Comparison of ENCODE assay signal across 1 cellular context in the genomic region with DNA sequence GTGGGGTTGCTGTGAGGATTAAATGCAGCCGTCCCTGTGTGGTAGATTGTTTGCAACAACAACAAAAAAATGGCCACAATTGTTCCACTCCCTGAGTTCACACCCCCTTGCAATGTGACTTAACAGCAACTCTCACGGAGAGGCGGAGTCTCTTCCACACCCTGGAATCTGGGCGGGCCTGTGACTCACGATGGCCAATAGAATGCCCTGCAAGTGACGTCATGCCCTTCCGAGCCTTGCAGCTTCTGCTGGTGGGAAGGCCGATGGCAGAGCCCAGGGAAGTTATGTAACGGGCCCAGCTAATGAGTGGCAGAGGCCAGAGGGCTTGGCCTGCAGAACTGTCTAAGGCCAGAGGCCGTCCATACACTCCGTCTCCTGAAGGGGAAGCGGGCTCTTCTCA.
TF ChIP-seq lines count a peak whose summit lies in the region.

No MANE protein-coding gene starts in this region.

TF ChIP-seq in HepG2, 621 proteins besides CTCF, POLR2A, EP300 and RAD21 (continued from another document and continues in another):
- no peak for TF ChIP-seq MAFF (IDR thresholded peaks at IDR 0.05; ENCODE audit: low read depth, low read length)
- TF ChIP-seq ZSCAN30 (CRISPR knock-in tag; IDR thresholded peaks at IDR 0.05), result no peak
- TF ChIP-seq PAX8 (CRISPR knock-in tag; IDR thresholded peaks at IDR 0.05; ENCODE audit: borderline replicate concordance), result no peak
- no peak; the same call in 1 of the 2 replicates for TF ChIP-seq ELF3 (CRISPR knock-in tag; IDR thresholded peaks at IDR 0.05)
- TF ChIP-seq HBP1 (CRISPR knock-in tag; IDR thresholded peaks at IDR 0.05; ENCODE audit: low read depth), result 0 out of 2 replicates have a peak, but pooled peaks have one; percentile 2
- TF ChIP-seq SYNCRIP (IDR thresholded peaks at IDR 0.05; ENCODE audit: insufficient read depth, low read depth, low read length), result no peak
- TF ChIP-seq ATF6 (CRISPR knock-in tag; conservative IDR thresholded peaks at IDR 0.05), result no peak
- peak; percentile 91 for TF ChIP-seq JUN (CRISPR knock-in tag; IDR thresholded peaks at IDR 0.05)
- no peak for TF ChIP-seq ZNF7 (CRISPR knock-in tag; IDR thresholded peaks at IDR 0.05)
- TF ChIP-seq KDM3A (CRISPR knock-in tag; IDR thresholded peaks at IDR 0.05; ENCODE audit: low read depth), result peak; percentile 76
- TF ChIP-seq ZNF609 (CRISPR knock-in tag; IDR thresholded peaks at IDR 0.05; ENCODE audit: borderline replicate concordance), result peak; percentile 69; the same call in 1 of the 2 replicates
- TF ChIP-seq ZNF513 (CRISPR knock-in tag; conservative IDR thresholded peaks at IDR 0.05), result no peak
- TF ChIP-seq U2AF1 (optimal IDR thresholded peaks at IDR 0.05; ENCODE audit: low read depth, low read length), result no peak
- no peak for TF ChIP-seq FOXO1 (CRISPR knock-in tag; IDR thresholded peaks at IDR 0.05)
- TF ChIP-seq MAF1 (CRISPR knock-in tag; IDR thresholded peaks at IDR 0.05; ENCODE audit: borderline replicate concordance), result no peak
- no peak for TF ChIP-seq CC2D1A (CRISPR knock-in tag; IDR thresholded peaks at IDR 0.05)
- no peak for TF ChIP-seq NFKB2 (CRISPR knock-in tag; IDR thresholded peaks at IDR 0.05; ENCODE audit: borderline replicate concordance)
- TF ChIP-seq TARDBP (CRISPR knock-in tag; IDR thresholded peaks at IDR 0.05), result no peak; the same call in 1 of the 2 replicates
- TF ChIP-seq RBM22 (optimal IDR thresholded peaks at IDR 0.05; ENCODE audit: low read length), result no peak
- TF ChIP-seq, protein P1, sequence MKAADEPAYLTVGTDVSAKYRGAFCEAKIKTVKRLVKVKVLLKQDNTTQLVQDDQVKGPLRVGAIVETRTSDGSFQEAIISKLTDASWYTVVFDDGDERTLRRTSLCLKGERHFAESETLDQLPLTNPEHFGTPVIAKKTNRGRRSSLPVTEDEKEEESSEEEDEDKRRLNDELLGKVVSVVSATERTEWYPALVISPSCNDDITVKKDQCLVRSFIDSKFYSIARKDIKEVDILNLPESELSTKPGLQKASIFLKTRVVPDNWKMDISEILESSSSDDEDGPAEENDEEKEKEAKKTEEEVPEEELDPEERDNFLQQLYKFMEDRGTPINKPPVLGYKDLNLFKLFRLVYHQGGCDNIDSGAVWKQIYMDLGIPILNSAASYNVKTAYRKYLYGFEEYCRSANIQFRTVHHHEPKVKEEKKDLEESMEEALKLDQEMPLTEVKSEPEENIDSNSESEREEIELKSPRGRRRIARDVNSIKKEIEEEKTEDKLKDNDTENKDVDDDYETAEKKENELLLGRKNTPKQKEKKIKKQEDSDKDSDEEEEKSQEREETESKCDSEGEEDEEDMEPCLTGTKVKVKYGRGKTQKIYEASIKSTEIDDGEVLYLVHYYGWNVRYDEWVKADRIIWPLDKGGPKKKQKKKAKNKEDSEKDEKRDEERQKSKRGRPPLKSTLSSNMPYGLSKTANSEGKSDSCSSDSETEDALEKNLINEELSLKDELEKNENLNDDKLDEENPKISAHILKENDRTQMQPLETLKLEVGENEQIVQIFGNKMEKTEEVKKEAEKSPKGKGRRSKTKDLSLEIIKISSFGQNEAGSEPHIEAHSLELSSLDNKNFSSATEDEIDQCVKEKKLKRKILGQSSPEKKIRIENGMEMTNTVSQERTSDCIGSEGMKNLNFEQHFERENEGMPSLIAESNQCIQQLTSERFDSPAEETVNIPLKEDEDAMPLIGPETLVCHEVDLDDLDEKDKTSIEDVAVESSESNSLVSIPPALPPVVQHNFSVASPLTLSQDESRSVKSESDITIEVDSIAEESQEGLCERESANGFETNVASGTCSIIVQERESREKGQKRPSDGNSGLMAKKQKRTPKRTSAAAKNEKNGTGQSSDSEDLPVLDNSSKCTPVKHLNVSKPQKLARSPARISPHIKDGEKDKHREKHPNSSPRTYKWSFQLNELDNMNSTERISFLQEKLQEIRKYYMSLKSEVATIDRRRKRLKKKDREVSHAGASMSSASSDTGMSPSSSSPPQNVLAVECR (CRISPR knock-in tag; IDR thresholded peaks at IDR 0.05; ENCODE audit: borderline replicate concordance), result no peak; the same call in 1 of the 2 replicates
- no peak for TF ChIP-seq BORCS8-MEF2B (CRISPR knock-in tag; IDR thresholded peaks at IDR 0.05)
- no peak for TF ChIP-seq MTF1 (CRISPR knock-in tag; IDR thresholded peaks at IDR 0.05)
- TF ChIP-seq NRL (CRISPR knock-in tag; IDR thresholded peaks at IDR 0.05; ENCODE audit: borderline replicate concordance), result peak; percentile 92
- no peak for TF ChIP-seq PBX3 (CRISPR knock-in tag; IDR thresholded peaks at IDR 0.05; ENCODE audit: borderline replicate concordance)
- TF ChIP-seq HMGXB4 (CRISPR knock-in tag; IDR thresholded peaks at IDR 0.05; ENCODE audit: borderline replicate concordance in 1 of 2, low read depth in 1 of 2), result no peak
- no peak; the same call in 1 of the 2 replicates for TF ChIP-seq REPIN1 (CRISPR knock-in tag; IDR thresholded peaks at IDR 0.05; ENCODE audit: borderline replicate concordance, low read depth)
- TF ChIP-seq TRIM22 (IDR thresholded peaks at IDR 0.05), result no peak
